15 cellular contexts compared by ENCODE assay signal in genomic region chr5:82601085-82601484, GRCh38.
"Had no signal": no experiment of that assay in that cellular context is flagged by ENCODE, and none has a peak within 500 bp of the region (broad histone marks: within the 10 kb centered on the region; RNA-seq: fewer than 3 reads in every experiment).

No MANE protein-coding gene starts in this region.

- H3K4me1 Mint-ChIP-seq: activated naive CD4-positive, alpha-beta T cell treated with anti-CD3 and anti-CD28 coated beads, Interleukin-2, amount 10 ng/mL, durations not matched to agents 7 days and 5 days; naive B cell had no signal

- H3K79me2 ChIP-seq: parathyroid adenoma had no signal

- H3K9ac ChIP-seq: parathyroid adenoma had no signal

- H3K36me3 ChIP-seq: heart left ventricle had no signal

- H3K27me3 ChIP-seq: heart left ventricle had no signal

- H3K27ac ChIP-seq: coronary artery, heart left ventricle, parathyroid adenoma had no signal

- H2AFZ ChIP-seq: parathyroid adenoma had no signal

- H3K9me3 Mint-ChIP-seq: activated T-helper 2 cell treated with anti-CD3 and anti-CD28 coated beads, Interferon-gamma antibody, Interleukin-2, Interleukin-4, amounts not matched to agents 10 μg/mL and 5 μg/mL and 100 μg/mL, durations not matched to agents 14 hours and 24 hours and 36 hours; T-helper 1 cell treated with Interleukin-12 subunit alpha and Interleukin-12 subunit beta and Interleukin-4 antibody, amounts not matched to agents 30 μg/mL and 1 μg/mL, for 36 hours had no signal

- ATAC-seq: heart left ventricle, WTC11 had no signal

- H3K4me3 Mint-ChIP-seq: activated naive CD4-positive, alpha-beta T cell treated with anti-CD3 and anti-CD28 coated beads, Interleukin-2, amount 10 ng/mL, durations not matched to agents 7 days and 5 days; naive B cell; T-helper 1 cell treated with Interleukin-12 subunit alpha and Interleukin-12 subunit beta and Interleukin-4 antibody, amounts not matched to agents 30 μg/mL and 1 μg/mL, for 36 hours; WTC11 had no signal

- DNase-seq: activated CD4-positive, alpha-beta T cell treated with anti-CD3 and anti-CD28 coated beads, Interleukin-2, amount 50 U/mL, for 1 hour; activated naive CD4-positive, alpha-beta T cell treated with anti-CD3 and anti-CD28 coated beads, Interleukin-2, amount 10 ng/mL, durations not matched to agents 7 days and 5 days; caudate nucleus; effector CD4-positive, alpha-beta T cell; heart left ventricle; naive B cell; stimulated activated CD4-positive, alpha-beta T cell treated with anti-CD3 and anti-CD28 coated beads, Interleukin-1b, Interleukin-23, amount 100 ng/mL, for 48 hours; stimulated activated naive CD4-positive, alpha-beta T cell; substantia nigra; trophoblast cell had no signal

- H3K27ac Mint-ChIP-seq: activated naive CD4-positive, alpha-beta T cell treated with anti-CD3 and anti-CD28 coated beads, Interleukin-2, amount 10 ng/mL, durations not matched to agents 7 days and 5 days; activated T-helper 2 cell treated with anti-CD3 and anti-CD28 coated beads, Interferon-gamma antibody, Interleukin-2, Interleukin-4, amounts not matched to agents 10 μg/mL and 5 μg/mL and 100 μg/mL, durations not matched to agents 14 hours and 24 hours and 36 hours; naive B cell; T-helper 1 cell treated with Interleukin-12 subunit alpha and Interleukin-12 subunit beta and Interleukin-4 antibody, amounts not matched to agents 30 μg/mL and 1 μg/mL, for 36 hours; WTC11 had no signal

- H3K36me3 Mint-ChIP-seq: activated naive CD4-positive, alpha-beta T cell treated with anti-CD3 and anti-CD28 coated beads, Interleukin-2, amount 10 ng/mL, durations not matched to agents 7 days and 5 days; naive B cell; WTC11 had no signal

- H3K4me1 ChIP-seq: heart left ventricle, parathyroid adenoma had no signal

- H3K4me3 ChIP-seq: coronary artery, heart left ventricle had no signal

- H3K9me3 ChIP-seq: heart left ventricle had no signal

- H3K27me3 Mint-ChIP-seq: naive B cell had no signal
